Comparison of ENCODE assay signal across 8 cellular contexts in the genomic region with DNA sequence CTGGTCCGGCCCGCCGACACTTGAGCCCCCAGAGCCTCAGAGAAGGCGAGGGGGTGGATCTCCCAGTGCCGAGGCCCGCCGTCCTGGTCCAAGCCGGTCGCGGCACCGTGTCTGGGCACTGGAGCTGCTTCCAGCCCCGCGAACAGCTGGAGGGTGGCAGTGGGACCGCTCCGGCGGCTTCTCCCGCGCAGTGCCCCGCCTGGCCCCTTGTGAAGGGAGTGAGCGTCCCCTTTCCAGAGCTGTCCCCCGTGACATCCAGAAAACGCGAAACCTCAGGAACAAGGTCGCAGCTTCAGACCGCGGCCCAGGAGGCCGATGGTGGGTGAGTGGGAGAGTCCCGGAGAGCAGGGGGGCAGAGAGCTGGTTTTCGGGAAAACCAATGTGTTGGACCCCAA. TPM values are rescaled to one million over a fixed set of nuclear protein-coding genes. Genes with fewer than 3 reads are reported as not detected.
DNase-seq lines count a peak whose midpoint lies in the region; ATAC-seq, FAIRE-seq and TF ChIP-seq lines count a peak whose summit lies in the region.

No MANE protein-coding gene starts in this region.

- H3K4me1 ChIP-seq in transverse colon (peaks cover 13 to 55% (median 50%) of the 10 kb centered on the region in 4 donors), small intestine (ENCODE audit: control insufficient read depth in 2 of 2, insufficient read depth in 1 of 2, low read depth in 1 of 2, low read length in 1 of 2) (peaks cover 3 to 5% of the 10 kb centered on the region in 2 donors)

- TF ChIP-seq CTCF in VCaP (conservative IDR thresholded peaks at IDR 0.05), result no peak
- TF ChIP-seq CTCF in kidney epithelial cell (IDR thresholded peaks at IDR 0.05; ENCODE audit: insufficient read depth, low read length, poor library complexity, severe bottlenecking), result no peak
- no peak for TF ChIP-seq CTCF in transverse colon (IDR thresholded peaks at IDR 0.05)

- no peak for TF ChIP-seq POLR2A in transverse colon (IDR thresholded peaks at IDR 0.05)

- H3K36me3 ChIP-seq in kidney epithelial cell (ENCODE audit: control insufficient read depth, insufficient read depth, low read length) (no peaks in the 10 kb centered on the region), transverse colon (no peaks in the 10 kb centered on the region), small intestine (ENCODE audit: control insufficient read depth in 2 of 2, insufficient read depth in 2 of 2, low read length in 2 of 2) (no peaks in the 10 kb centered on the region)

- H3K9me3 ChIP-seq in transverse colon (no peaks in the 10 kb centered on the region), small intestine (ENCODE audit: control insufficient read depth, low read depth) (no peaks in the 10 kb centered on the region)

- intact Hi-C loops in transverse colon (cut with DNase I; ENCODE audit: low total_unique reads), result no loop called here

- H3K4me3 ChIP-seq in kidney epithelial cell (ENCODE audit: low read depth, low read length) (peak overlapping the region; percentile 24), transverse colon (peak overlapping the region; percentile 19 to 51 (median 29)), small intestine (ENCODE audit: low read depth in 1 of 2, low read length in 2 of 2) (peak overlapping the region in 1 of 2 donors; percentile 63)

- H3K27ac ChIP-seq in VCaP (peak overlapping the region; percentile 69; the same call in 1 of the 2 replicates), transverse colon (peak overlapping the region in 1 of 4 donors; percentile 8), small intestine (ENCODE audit: low read depth in 1 of 2, low read length in 1 of 2) (peak overlapping the region in 1 of 2 donors; percentile 46)

- H3K27me3 ChIP-seq in kidney epithelial cell (ENCODE audit: control insufficient read depth, insufficient read depth, low read length) (peaks cover 84% of the 10 kb centered on the region), transverse colon (peaks cover 100% of the 10 kb centered on the region), small intestine (ENCODE audit: control insufficient read depth in 2 of 2, insufficient read depth in 2 of 2, low read length in 2 of 2) (peaks cover 7 to 64% of the 10 kb centered on the region in 2 donors)

- DNase-seq in stimulated activated naive CD8-positive, alpha-beta T cell treated with anti-CD3 and anti-CD28 coated beads, Interleukin-15, Interleukin-2, amounts not matched to agents 100 U/mL and 50 U/mL, for 24 hours, result no peak
- no peak for DNase-seq in kidney epithelial cell (ENCODE audit: low read depth)
- DNase-seq in transverse colon, result no peak
- no peak for DNase-seq in small intestine
- DNase-seq in occipital lobe (lab: John Stamatoyannopoulos, UW), result no peak
- no peak for DNase-seq in NCI-H526 treated with DMSO at 0.1 percent for 48 hours (lab: John Stamatoyannopoulos, UW)

- 3% methylated on average over 29 of the region's 29 CpGs; no CpG with 5 or more reads in 1 of the 2 donors for WGBS in transverse colon (ENCODE audit: low coverage in 1 of 2), 2 donors
- WGBS in small intestine, 3 donors, result 2 to 5% (median 2%) methylated on average over 22 to 29 of the region's 29 CpGs

- no peaks in the 10 kb centered on the region for H3K9me3 Mint-ChIP-seq in stimulated activated naive CD8-positive, alpha-beta T cell treated with anti-CD3 and anti-CD28 coated beads, Interleukin-15, Interleukin-2, amounts not matched to agents 100 ng/mL and 50 ng/mL, for 24 hours

- no peak for FAIRE-seq in small intestine (lab: Jason Lieb, UNC)

- ATAC-seq in stimulated activated naive CD8-positive, alpha-beta T cell treated with anti-CD3 and anti-CD28 coated beads, Interleukin-15, Interleukin-2, amounts not matched to agents 100 U/mL and 50 U/mL, for 24 hours, result no peak

- H3K27ac Mint-ChIP-seq in stimulated activated naive CD8-positive, alpha-beta T cell treated with anti-CD3 and anti-CD28 coated beads, Interleukin-15, Interleukin-2, amounts not matched to agents 100 ng/mL and 50 ng/mL, for 24 hours, result no peak overlapping the region

- no peak for TF ChIP-seq EP300 in transverse colon (IDR thresholded peaks at IDR 0.05; ENCODE audit: low read depth)

- peaks cover 73% of the 10 kb centered on the region for H3K27me3 Mint-ChIP-seq in stimulated activated naive CD8-positive, alpha-beta T cell treated with anti-CD3 and anti-CD28 coated beads, Interleukin-15, Interleukin-2, amounts not matched to agents 100 ng/mL and 50 ng/mL, for 24 hours

- H3K36me3 Mint-ChIP-seq in stimulated activated naive CD8-positive, alpha-beta T cell treated with anti-CD3 and anti-CD28 coated beads, Interleukin-15, Interleukin-2, amounts not matched to agents 100 ng/mL and 50 ng/mL, for 24 hours (ENCODE audit: low read depth), result no peaks in the 10 kb centered on the region

- H3K4me1 Mint-ChIP-seq in stimulated activated naive CD8-positive, alpha-beta T cell treated with anti-CD3 and anti-CD28 coated beads, Interleukin-15, Interleukin-2, amounts not matched to agents 100 ng/mL and 50 ng/mL, for 24 hours (ENCODE audit: low read depth), result peaks cover 37% of the 10 kb centered on the region

- peak overlapping the region; percentile 70 for H3K4me3 Mint-ChIP-seq in stimulated activated naive CD8-positive, alpha-beta T cell treated with anti-CD3 and anti-CD28 coated beads, Interleukin-15, Interleukin-2, amounts not matched to agents 100 ng/mL and 50 ng/mL, for 24 hours

- in situ Hi-C loops in transverse colon (cut with MboI; ENCODE audit: low pct_ligation_motif_present in 1 of 4, low pct_unique_long_range_greater_than_20kb in 1 of 4, low sequenced_read_pairs in 3 of 4), result no loop called here

RNA-seq across cellular contexts. Expression of gene EMX1, which starts 0.6 kb away (rescaled TPM):
- 1.7 and 2.6 TPM in 2 replicates for total RNA-seq in kidney epithelial cell
- total RNA-seq in transverse colon, result 1 to 10 TPM in 3 of 4 donors, not detected in 1; 1.5 to 2.9 (median 2.7) TPM
- polyA plus RNA-seq in small intestine, result 1 to 10 TPM in 2 of 3 donors, under 1 TPM in 1; 0.46 to 4.9 (median 1.6) TPM
- 21.1 TPM for total RNA-seq in occipital lobe

RNA-seq across cellular contexts. Expression of gene SPR, which starts 29.5 kb away (rescaled TPM):
- total RNA-seq in kidney epithelial cell (15.0 and 18.3 TPM in 2 replicates), transverse colon (100 to 1,000 TPM in 1 of 4 donors, 10 to 100 TPM in 3; 83.8 to 431 (median 98.0) TPM), occipital lobe (1.2 TPM)
- 10 to 100 TPM; 44.2 to 50.0 (median 44.5) TPM for polyA plus RNA-seq in small intestine
